ENCODE assay signal across 1 cellular context in the genomic region with DNA sequence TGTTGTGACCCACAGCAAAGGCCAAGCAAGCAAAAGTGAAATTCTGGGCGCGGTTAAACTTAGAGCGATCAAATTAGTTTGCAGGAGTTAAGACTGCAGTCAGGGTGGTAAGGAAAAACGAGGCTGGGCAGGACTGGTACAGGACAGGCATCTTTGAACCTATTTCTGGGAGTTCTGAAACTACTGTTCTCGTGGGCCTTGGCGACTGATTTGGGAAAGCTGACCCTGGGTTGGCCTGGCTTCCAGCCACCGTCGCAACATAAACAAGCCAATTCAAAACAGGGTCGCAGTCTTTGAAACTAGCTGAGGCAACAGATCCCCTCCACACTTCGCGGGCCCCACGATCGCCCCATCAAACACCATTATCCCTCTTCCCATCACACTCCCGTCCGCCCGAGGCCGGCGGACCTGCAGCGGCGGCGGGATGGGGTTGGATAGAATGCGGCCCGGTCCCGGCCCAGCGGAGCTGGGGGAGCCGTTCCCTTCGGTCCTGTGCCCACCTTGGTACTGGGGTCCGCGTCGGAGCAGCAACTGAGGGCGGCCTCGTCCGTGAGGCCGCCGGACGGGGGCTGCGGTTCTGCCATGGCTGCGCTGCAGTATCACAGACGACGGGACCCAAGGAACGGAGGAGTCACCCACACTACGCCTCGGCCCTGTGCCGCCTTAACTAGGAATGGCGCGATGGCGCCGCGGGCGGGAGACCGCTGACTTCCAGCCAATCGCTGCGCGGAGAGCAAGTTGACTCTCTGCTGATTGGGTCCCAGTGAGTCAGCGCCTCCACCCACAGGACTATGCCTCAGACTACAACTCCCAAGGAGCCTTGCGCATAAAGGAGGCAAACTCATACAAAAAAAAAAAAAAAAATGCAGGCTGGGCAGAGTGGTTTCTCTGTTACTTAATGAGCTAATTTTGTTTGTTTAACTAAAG.
A peak's percentile ranks its signal among the peaks of the same experiment; 100 is the strongest.
TF ChIP-seq lines count a peak whose summit lies in the region.

Gene GLO1, minus strand, starts transcription at position 675 of the 927 bp plus-strand sequence. Its CDS starts 91 bp downstream, at position 584.

TF ChIP-seq in HepG2, 621 proteins besides CTCF, POLR2A, EP300 and RAD21 (continued from another document and continues in another):
- TF ChIP-seq ZNF503 (CRISPR knock-in tag; IDR thresholded peaks at IDR 0.05) (0 out of 2 replicates have a peak, but pooled peaks have one; percentile 14), AGO2 (optimal IDR thresholded peaks at IDR 0.05; ENCODE audit: low read depth, low read length) (peak; percentile 87), RELA (CRISPR knock-in tag; IDR thresholded peaks at IDR 0.05) (no peak), ZNF337 (CRISPR knock-in tag; IDR thresholded peaks at IDR 0.05; ENCODE audit: borderline replicate concordance, low read depth) (no peak), FIP1L1 (IDR thresholded peaks at IDR 0.05; ENCODE audit: borderline replicate concordance, insufficient read depth, low read depth, low read length) (peak; percentile 80; the same call in 1 of the 2 replicates), RERE (CRISPR knock-in tag; IDR thresholded peaks at IDR 0.05; ENCODE audit: low read depth) (0 out of 2 replicates have a peak, but pooled peaks have one; percentile 18), SAFB2 (CRISPR knock-in tag; IDR thresholded peaks at IDR 0.05; ENCODE audit: borderline replicate concordance, low read depth) (peak; percentile 56), FOXO1 (CRISPR knock-in tag; IDR thresholded peaks at IDR 0.05) (peak; percentile 53), ZNF792 (CRISPR knock-in tag; IDR thresholded peaks at IDR 0.05) (0 out of 2 replicates have a peak, but pooled peaks have one; percentile 52), ZNF446 (CRISPR knock-in tag; IDR thresholded peaks at IDR 0.05) (peak; percentile 7; the same call in 1 of the 2 replicates), ZZZ3 (CRISPR knock-in tag; IDR thresholded peaks at IDR 0.05; ENCODE audit: borderline replicate concordance) (peak; percentile 26; the same call in 1 of the 2 replicates), CREB1 (IDR thresholded peaks at IDR 0.05) (peak; percentile 77), CREB1 (CRISPR knock-in tag; IDR thresholded peaks at IDR 0.05) (peak; percentile 89), SRF (IDR thresholded peaks at IDR 0.05; ENCODE audit: low read depth, low read length) (0 out of 2 replicates have a peak, but pooled peaks have one; percentile 21), KLF13 (CRISPR knock-in tag; IDR thresholded peaks at IDR 0.05) (no peak), RXRA (CRISPR knock-in tag; IDR thresholded peaks at IDR 0.05) (peak; percentile 63; the same call in 1 of the 2 replicates), ZNF343 (CRISPR knock-in tag; IDR thresholded peaks at IDR 0.05) (0 out of 2 replicates have a peak, but pooled peaks have one; percentile 41), ZNF619 (CRISPR knock-in tag; IDR thresholded peaks at IDR 0.05) (peak; percentile 38; the same call in 1 of the 2 replicates), SALL1 (CRISPR knock-in tag; IDR thresholded peaks at IDR 0.05) (peak; percentile 88), ARID2 (CRISPR knock-in tag; IDR thresholded peaks at IDR 0.05; ENCODE audit: borderline replicate concordance) (0 out of 2 replicates have a peak, but pooled peaks have one; percentile 66), YEATS4 (CRISPR knock-in tag; IDR thresholded peaks at IDR 0.05; ENCODE audit: borderline replicate concordance) (peak; percentile 90; the same call in 1 of the 2 replicates), MEF2D (CRISPR knock-in tag; IDR thresholded peaks at IDR 0.05) (peak; percentile 45; the same call in 1 of the 2 replicates), ZHX1 (CRISPR knock-in tag; IDR thresholded peaks at IDR 0.05; ENCODE audit: low read depth) (peak; percentile 83), ZNF720 (CRISPR knock-in tag; IDR thresholded peaks at IDR 0.05) (no peak)
- TF ChIP-seq, protein P1, sequence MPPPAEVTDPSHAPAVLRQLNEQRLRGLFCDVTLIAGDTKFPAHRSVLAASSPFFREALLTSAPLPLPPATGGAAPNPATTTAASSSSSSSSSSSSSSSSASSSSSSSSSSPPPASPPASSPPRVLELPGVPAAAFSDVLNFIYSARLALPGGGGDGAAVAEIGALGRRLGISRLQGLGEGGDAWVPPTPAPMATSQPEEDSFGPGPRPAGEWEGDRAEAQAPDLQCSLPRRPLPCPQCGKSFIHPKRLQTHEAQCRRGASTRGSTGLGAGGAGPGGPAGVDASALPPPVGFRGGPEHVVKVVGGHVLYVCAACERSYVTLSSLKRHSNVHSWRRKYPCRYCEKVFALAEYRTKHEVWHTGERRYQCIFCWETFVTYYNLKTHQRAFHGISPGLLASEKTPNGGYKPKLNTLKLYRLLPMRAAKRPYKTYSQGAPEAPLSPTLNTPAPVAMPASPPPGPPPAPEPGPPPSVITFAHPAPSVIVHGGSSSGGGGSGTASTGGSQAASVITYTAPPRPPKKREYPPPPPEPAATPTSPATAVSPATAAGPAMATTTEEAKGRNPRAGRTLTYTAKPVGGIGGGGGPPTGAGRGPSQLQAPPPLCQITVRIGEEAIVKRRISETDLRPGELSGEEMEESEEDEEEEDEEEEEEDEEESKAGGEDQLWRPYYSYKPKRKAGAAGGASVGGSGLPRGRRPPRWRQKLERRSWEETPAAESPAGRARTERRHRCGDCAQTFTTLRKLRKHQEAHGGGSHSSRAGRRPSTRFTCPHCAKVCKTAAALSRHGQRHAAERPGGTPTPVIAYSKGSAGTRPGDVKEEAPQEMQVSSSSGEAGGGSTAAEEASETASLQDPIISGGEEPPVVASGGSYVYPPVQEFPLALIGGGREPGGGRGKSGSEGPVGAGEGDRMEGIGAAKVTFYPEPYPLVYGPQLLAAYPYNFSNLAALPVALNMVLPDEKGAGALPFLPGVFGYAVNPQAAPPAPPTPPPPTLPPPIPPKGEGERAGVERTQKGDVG (CRISPR knock-in tag; IDR thresholded peaks at IDR 0.05; ENCODE audit: borderline replicate concordance) = no peak
- TF ChIP-seq, protein P2, sequence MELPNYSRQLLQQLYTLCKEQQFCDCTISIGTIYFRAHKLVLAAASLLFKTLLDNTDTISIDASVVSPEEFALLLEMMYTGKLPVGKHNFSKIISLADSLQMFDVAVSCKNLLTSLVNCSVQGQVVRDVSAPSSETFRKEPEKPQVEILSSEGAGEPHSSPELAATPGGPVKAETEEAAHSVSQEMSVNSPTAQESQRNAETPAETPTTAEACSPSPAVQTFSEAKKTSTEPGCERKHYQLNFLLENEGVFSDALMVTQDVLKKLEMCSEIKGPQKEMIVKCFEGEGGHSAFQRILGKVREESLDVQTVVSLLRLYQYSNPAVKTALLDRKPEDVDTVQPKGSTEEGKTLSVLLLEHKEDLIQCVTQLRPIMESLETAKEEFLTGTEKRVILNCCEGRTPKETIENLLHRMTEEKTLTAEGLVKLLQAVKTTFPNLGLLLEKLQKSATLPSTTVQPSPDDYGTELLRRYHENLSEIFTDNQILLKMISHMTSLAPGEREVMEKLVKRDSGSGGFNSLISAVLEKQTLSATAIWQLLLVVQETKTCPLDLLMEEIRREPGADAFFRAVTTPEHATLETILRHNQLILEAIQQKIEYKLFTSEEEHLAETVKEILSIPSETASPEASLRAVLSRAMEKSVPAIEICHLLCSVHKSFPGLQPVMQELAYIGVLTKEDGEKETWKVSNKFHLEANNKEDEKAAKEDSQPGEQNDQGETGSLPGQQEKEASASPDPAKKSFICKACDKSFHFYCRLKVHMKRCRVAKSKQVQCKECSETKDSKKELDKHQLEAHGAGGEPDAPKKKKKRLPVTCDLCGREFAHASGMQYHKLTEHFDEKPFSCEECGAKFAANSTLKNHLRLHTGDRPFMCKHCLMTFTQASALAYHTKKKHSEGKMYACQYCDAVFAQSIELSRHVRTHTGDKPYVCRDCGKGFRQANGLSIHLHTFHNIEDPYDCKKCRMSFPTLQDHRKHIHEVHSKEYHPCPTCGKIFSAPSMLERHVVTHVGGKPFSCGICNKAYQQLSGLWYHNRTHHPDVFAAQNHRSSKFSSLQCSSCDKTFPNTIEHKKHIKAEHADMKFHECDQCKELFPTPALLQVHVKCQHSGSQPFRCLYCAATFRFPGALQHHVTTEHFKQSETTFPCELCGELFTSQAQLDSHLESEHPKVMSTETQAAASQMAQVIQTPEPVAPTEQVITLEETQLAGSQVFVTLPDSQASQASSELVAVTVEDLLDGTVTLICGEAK (IDR thresholded peaks at IDR 0.05) = no peak
- TF ChIP-seq, protein P2 (CRISPR knock-in tag; IDR thresholded peaks at IDR 0.05) = peak; percentile 86
